Comparison of ENCODE assay signal across 1 cellular context in genomic region chr1:3827813-3828307, GRCh38.
TF ChIP-seq lines count a peak whose summit lies in the region.

No MANE protein-coding gene starts in this region.

TF ChIP-seq in GM23338, 12 proteins besides CTCF, POLR2A, EP300 and RAD21 (continued from another document):
- TF ChIP-seq ZNF462 (CRISPR knock-in tag; IDR thresholded peaks at IDR 0.05) = no peak
- TF ChIP-seq ETS1 (IDR thresholded peaks at IDR 0.05) = no peak
- TF ChIP-seq NANOG (IDR thresholded peaks at IDR 0.05; ENCODE audit: borderline replicate concordance) = no peak
- no peak for TF ChIP-seq JUNB (IDR thresholded peaks at IDR 0.05; ENCODE audit: unreplicated experiment)
- no peak for TF ChIP-seq ZNF331 (CRISPR knock-in tag; IDR thresholded peaks at IDR 0.05; ENCODE audit: low read depth)
- TF ChIP-seq POLR2AphosphoS5 (IDR thresholded peaks at IDR 0.05; ENCODE audit: low read depth) = no peak
- TF ChIP-seq CREB1 (CRISPR knock-in tag; IDR thresholded peaks at IDR 0.05; ENCODE audit: low read depth) = no peak
- no peak for TF ChIP-seq EZH2phosphoT487 (IDR thresholded peaks at IDR 0.05; ENCODE audit: unreplicated experiment)
